In the genomic region with DNA sequence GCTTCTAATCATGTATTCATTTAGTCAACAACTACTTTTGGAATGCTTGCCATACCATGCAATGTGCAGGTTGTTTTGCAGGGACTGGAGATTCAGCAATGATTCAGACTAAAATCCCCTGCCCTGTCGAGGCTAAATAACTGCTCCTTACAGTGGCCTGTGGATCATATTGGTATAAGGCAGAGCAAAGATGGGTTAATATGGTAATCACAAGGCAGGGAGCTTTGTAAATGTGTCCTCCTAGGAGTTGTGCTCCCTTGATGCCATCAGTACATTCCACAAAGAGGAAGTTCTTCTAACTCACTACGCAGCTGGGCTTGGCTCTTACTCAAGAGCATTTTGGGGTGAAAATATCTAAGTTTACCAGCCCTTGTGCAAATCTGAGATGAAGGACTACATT, we compare ENCODE assay signal across 8 cellular contexts. TPM values are rescaled to one million over a fixed set of nuclear protein-coding genes. Genes with fewer than 3 reads are reported as not detected.
DNase-seq lines count a peak whose midpoint lies in the region; ATAC-seq and TF ChIP-seq lines count a peak whose summit lies in the region.

No MANE protein-coding gene starts in this region.

- H3F3A ChIP-seq in SK-N-SH (replicated peaks; ENCODE audit: insufficient read depth): no peaks in the 10 kb centered on the region

- TF ChIP-seq RAD21 in SK-N-SH (IDR thresholded peaks at IDR 0.05; ENCODE audit: low read length): no peak

- H3K4me2 ChIP-seq in SK-N-SH: peak overlapping the region; percentile 76

- peak overlapping the region; percentile 90 to 97 (median 95) for H3K4me3 Mint-ChIP-seq in CD8-positive, alpha-beta memory T cell

- H2AFZ ChIP-seq in SK-N-SH (ENCODE audit: low read depth): peak overlapping the region; percentile 81

- no peaks in the 10 kb centered on the region for H3K27me3 ChIP-seq in CD8-positive, alpha-beta memory T cell (ENCODE audit: insufficient read depth, low read length, poor library complexity, severe bottlenecking)
- H3K27me3 ChIP-seq in SK-N-SH (ENCODE audit: insufficient read depth) (no peaks in the 10 kb centered on the region), WERI-Rb-1 (ENCODE audit: insufficient read depth, low read depth, severe bottlenecking) (no peaks in the 10 kb centered on the region)

- H3K4me1 ChIP-seq in CD8-positive, alpha-beta memory T cell (ENCODE audit: insufficient read depth, low read length): peaks cover 28% of the 10 kb centered on the region
- peaks cover 5 to 6% of the 10 kb centered on the region in 2 experiments; a peak in 3 of 4 replicates for H3K4me1 ChIP-seq in SK-N-SH (ENCODE audit: control insufficient read depth in 1 of 2, insufficient read depth in 2 of 2, low read depth in 1 of 2, low read length in 1 of 2)

- CTCF ChIA-PET in CD8-positive, alpha-beta memory T cell (lab: Charles Lee): interaction anchor here (1.0 to 1.5 kb wide), 7 partner anchors 12 to 117 kb away, joined by 3 to 6 read pairs (median 4); partner anchors contain the start of genes IFIT5 and LIPA
- CTCF ChIA-PET in SK-N-SH (lab: Yijun Ruan, JAX): interaction anchor here (1.1 kb wide), 1 partner anchor 11 kb away, joined by 3 read pairs; no protein-coding TSS in a partner anchor

- H3K9me3 ChIP-seq in CD8-positive, alpha-beta memory T cell (ENCODE audit: low read length): no peaks in the 10 kb centered on the region
- H3K9me3 ChIP-seq in SK-N-SH: no peaks in the 10 kb centered on the region
- H3K9me3 ChIP-seq in WERI-Rb-1 (ENCODE audit: severe bottlenecking): peaks cover 3% of the 10 kb centered on the region

- H3K36me3 Mint-ChIP-seq in CD8-positive, alpha-beta memory T cell: peaks cover 11 to 41% (median 31%) of the 10 kb centered on the region in 3 donors

- H3K36me3 ChIP-seq in CD8-positive, alpha-beta memory T cell (ENCODE audit: insufficient read depth, low read length): peaks cover 7% of the 10 kb centered on the region
- peaks cover 0 to 3% of the 10 kb centered on the region in 2 experiments for H3K36me3 ChIP-seq in SK-N-SH (replicated peaks in 1 of 2; ENCODE audit: control insufficient read depth in 1 of 2, insufficient read depth in 2 of 2, low read length in 1 of 2)
- H3K36me3 ChIP-seq in WERI-Rb-1: no peaks in the 10 kb centered on the region

- H3K27ac Mint-ChIP-seq in CD8-positive, alpha-beta memory T cell: peak overlapping the region; percentile 92 to 99 (median 98)

- H3K9ac ChIP-seq in SK-N-SH: peak overlapping the region; percentile 67

- POLR2A ChIA-PET in CD8-positive, alpha-beta memory T cell (lab: Charles Lee): interaction anchor here (0.6 to 1.8 kb wide), 4 partner anchors 31 to 343 kb away, joined by 3 to 9 read pairs (median 6); partner anchors contain the start of genes IFIT1 and IFIT5
- POLR2A ChIA-PET in SK-N-SH (lab: Yijun Ruan, JAX): interaction anchor here (0.6 kb wide), 1 partner anchor 88 kb away, joined by 6 read pairs; no protein-coding TSS in a partner anchor

- H3K27ac ChIP-seq in CD8-positive, alpha-beta memory T cell (ENCODE audit: low read depth, low read length): peak overlapping the region; percentile 72
- H3K27ac ChIP-seq in SK-N-SH (ENCODE audit: low read depth in 2 of 2, low read length in 1 of 2): peak overlapping the region; percentile 79 to 87
- H3K27ac ChIP-seq in WERI-Rb-1: no peak overlapping the region

- peaks cover 36 to 54% (median 46%) of the 10 kb centered on the region in 3 donors for H3K4me1 Mint-ChIP-seq in CD8-positive, alpha-beta memory T cell

- H3K27me3 Mint-ChIP-seq in CD8-positive, alpha-beta memory T cell: no peaks in the 10 kb centered on the region

- peaks cover 1 to 12% (median 9%) of the 10 kb centered on the region in 5 donors for H3K9me3 Mint-ChIP-seq in CD8-positive, alpha-beta memory T cell

- H3K9me2 ChIP-seq in SK-N-SH: no peaks in the 10 kb centered on the region

- no peak for TF ChIP-seq CTCF in SK-N-SH (IDR thresholded peaks at IDR 0.05)
- TF ChIP-seq CTCF in epithelial cell of proximal tubule (conservative IDR thresholded peaks at IDR 0.05; ENCODE audit: low read depth, low read length): no peak
- TF ChIP-seq CTCF in omental fat pad (IDR thresholded peaks at IDR 0.05): no peak
- no peak for TF ChIP-seq CTCF in WERI-Rb-1 (IDR thresholded peaks at IDR 0.05; ENCODE audit: low read depth, low read length)

- peak; percentile 29 for ATAC-seq in GM21737 (IDR thresholded peaks at IDR 0.05; ENCODE audit: unreplicated experiment)
- ATAC-seq in omental fat pad (ENCODE audit: low FRiP score): peak; percentile 29
- no peak for ATAC-seq in HG03439 (IDR thresholded peaks at IDR 0.05; ENCODE audit: unreplicated experiment)

- H3K4me3 ChIP-seq in CD8-positive, alpha-beta memory T cell (ENCODE audit: low read length): peak overlapping the region; percentile 87
- H3K4me3 ChIP-seq in SK-N-SH (ENCODE audit: low read depth in 2 of 2, low read length in 1 of 2) (peak overlapping the region; percentile 45 to 54; a peak in 3 of 4 replicates), epithelial cell of proximal tubule (ENCODE audit: low read depth, low read length) (peak overlapping the region; percentile 57), WERI-Rb-1 (ENCODE audit: low read depth, low read length) (no peak overlapping the region)

- H3K79me2 ChIP-seq in SK-N-SH (ENCODE audit: insufficient read depth): no peaks in the 10 kb centered on the region

- no peak for TF ChIP-seq EP300 in SK-N-SH (IDR thresholded peaks at IDR 0.05; ENCODE audit: borderline replicate concordance in 1 of 2, low read depth in 1 of 2, low read length in 1 of 2)

- no peaks in the 10 kb centered on the region for H4K20me1 ChIP-seq in SK-N-SH (ENCODE audit: insufficient read depth)

- 53% methylated on average over 2 of the region's 2 CpGs for WGBS in SK-N-SH (ENCODE audit: low lambda C conversion rate)

- DNase-seq in CD8-positive, alpha-beta memory T cell: peak in 1 of 5 donors; percentile 8
- DNase-seq in SK-N-SH: no peak
- no peak for DNase-seq in epithelial cell of proximal tubule (ENCODE audit: low read depth)
- no peak for DNase-seq in omental fat pad (ENCODE audit: low spot score)
- no peak for DNase-seq in NK-92 (lab: John Stamatoyannopoulos, UW; ENCODE audit: unreplicated experiment)
- DNase-seq in WERI-Rb-1: no peak

TF ChIP-seq in SK-N-SH, 30 proteins besides CTCF, POLR2A, EP300 and RAD21:
- TF ChIP-seq RFX5 (IDR thresholded peaks at IDR 0.05; ENCODE audit: low read length) (no peak), SIN3A (IDR thresholded peaks at IDR 0.05; ENCODE audit: borderline replicate concordance, low read depth, low read length) (no peak), ZBTB33 (IDR thresholded peaks at IDR 0.05; ENCODE audit: borderline replicate concordance, low read depth) (no peak), MEF2A (IDR thresholded peaks at IDR 0.05; ENCODE audit: borderline replicate concordance, low read depth) (no peak), POLR2AphosphoS5 (IDR thresholded peaks at IDR 0.05; ENCODE audit: low read depth, low read length) (no peak)

RNA-seq across cellular contexts. Expression of gene IFIT2, which starts 0.6 kb away (rescaled TPM):
- total RNA-seq in CD8-positive, alpha-beta memory T cell: 1 to 10 TPM; 1.3 to 1.5 TPM
- 7.1 TPM for polyA plus RNA-seq in CD8-positive, alpha-beta memory T cell
- 0.99 and 1.2 TPM in 2 replicates for polyA plus RNA-seq in SK-N-SH (2012; rRNA removed)
- 1.7 and 1.8 TPM in 2 replicates for polyA plus RNA-seq in SK-N-SH (2012; cell fraction: cytosol; rRNA removed)
- 0.48 and 1.1 TPM in 2 replicates for polyA plus RNA-seq in SK-N-SH (2012; cell fraction: nucleus; rRNA removed)
- total RNA-seq in epithelial cell of proximal tubule (1.7 and 2.2 TPM in 2 replicates), omental fat pad (10 to 100 TPM in 1 of 4 donors, 1 to 10 TPM in 3; 2.3 to 17.0 (median 3.4) TPM)

RNA-seq across cellular contexts. Expression of gene IFIT3, which starts 26.6 kb away (rescaled TPM):
- under 1 TPM; 0.35 to 0.63 TPM for total RNA-seq in CD8-positive, alpha-beta memory T cell
- 3.7 TPM for polyA plus RNA-seq in CD8-positive, alpha-beta memory T cell
- 3.2 and 4.0 TPM in 2 replicates for polyA plus RNA-seq in SK-N-SH (2012; rRNA removed)
- 5.0 and 5.2 TPM in 2 replicates for polyA plus RNA-seq in SK-N-SH (2012; cell fraction: cytosol; rRNA removed)
- polyA plus RNA-seq in SK-N-SH (2012; cell fraction: nucleus; rRNA removed): 0.95 and 1.5 TPM in 2 replicates
- total RNA-seq in epithelial cell of proximal tubule (5.3 and 10.5 TPM in 2 replicates), omental fat pad (10 to 100 TPM in 3 of 4 donors, 1 to 10 TPM in 1; 9.2 to 58.5 (median 17.2) TPM)

RNA-seq across cellular contexts. Expression of gene LIPA, which starts 49.7 kb away (rescaled TPM):
- 10 to 100 TPM; 22.9 to 23.9 TPM for total RNA-seq in CD8-positive, alpha-beta memory T cell
- polyA plus RNA-seq in CD8-positive, alpha-beta memory T cell: 98.0 TPM
- polyA plus RNA-seq in SK-N-SH (2012; rRNA removed): 43.2 and 63.2 TPM in 2 replicates
- polyA plus RNA-seq in SK-N-SH (2012; cell fraction: cytosol; rRNA removed): 60.7 and 61.2 TPM in 2 replicates
- 15.3 and 45.5 TPM in 2 replicates for polyA plus RNA-seq in SK-N-SH (2012; cell fraction: nucleus; rRNA removed)
- total RNA-seq in epithelial cell of proximal tubule (16.5 and 40.8 TPM in 2 replicates), omental fat pad (100 to 1,000 TPM in 2 of 4 donors, 10 to 100 TPM in 2; 77.0 to 354 (median 105) TPM)
